24 cellular contexts compared by ENCODE assay signal in genomic region chr14:87178277-87178676, GRCh38.
DNase-seq lines count a peak whose midpoint lies in the region; ATAC-seq, FAIRE-seq and TF ChIP-seq lines count a peak whose summit lies in the region.
"Had no signal": no experiment of that assay in that cellular context is flagged by ENCODE, and none has a peak within 500 bp of the region (broad histone marks: within the 10 kb centered on the region; RNA-seq: fewer than 3 reads in every experiment).

No MANE protein-coding gene starts in this region.

- DNase-seq in HepG2 (ENCODE audit: low spot score) (no peak), right lobe of liver (no peak), MM.1S (peak; percentile 56), iPS-NIHi7 (ENCODE audit: extremely low spot score) (no peak)
- DNase-seq: ACHN; AML-193; Caco-2; Calu3; CD4-positive, alpha-beta T cell; CD8-positive, alpha-beta T cell; DMS79 treated with DMSO at 0.1 percent for 48 hours; GF-D8 had no signal

- no peaks in the 10 kb centered on the region for H4K20me1 ChIP-seq in HepG2 (ENCODE audit: insufficient read depth, low read length)
- no peaks in the 10 kb centered on the region for H4K20me1 ChIP-seq in MM.1S (ENCODE audit: insufficient read depth, low read length)
- H4K20me1 ChIP-seq in OCI-LY3 (ENCODE audit: insufficient read depth, low read length) = no peaks in the 10 kb centered on the region
- H4K20me1 ChIP-seq: BLaER1 treated with 17β-estradiol and CSF1 and Interleukin-3, amounts not matched to agents 10 nM and 100 nM had no signal

- in situ Hi-C loops in HepG2 (cut with HindIII; ENCODE audit: extremely low pct_ligation_motif_present, low pct_unique_long_range_greater_than_20kb) = no loop called here

- no peaks in the 10 kb centered on the region for H3K9me2 ChIP-seq in MM.1S (replicated peaks; ENCODE audit: insufficient read depth, low read length)

- H3K36me3 Mint-ChIP-seq in nephron (ENCODE audit: low read depth) = no peaks in the 10 kb centered on the region
- H3K36me3 Mint-ChIP-seq: CD8-positive, alpha-beta T cell had no signal

- H3K4me1 ChIP-seq in HepG2 (ENCODE audit: insufficient read depth, low read length) = no peaks in the 10 kb centered on the region
- H3K4me1 ChIP-seq in right lobe of liver = no peaks in the 10 kb centered on the region
- H3K4me1 ChIP-seq in MM.1S (ENCODE audit: low read length) = peaks cover 9% of the 10 kb centered on the region; the same call in 1 of the 2 replicates
- peaks cover 25% of the 10 kb centered on the region for H3K4me1 ChIP-seq in OCI-LY3 (ENCODE audit: low read length)
- H3K4me1 ChIP-seq: Caco-2 had no signal

- intact Hi-C loops in HepG2 (cut with micrococcal nuclease; ENCODE audit: unreplicated experiment) = no loop called here
- intact Hi-C loops in right lobe of liver (cut with DNase I) = no loop called here

- FAIRE-seq in HepG2 (lab: Jason Lieb, UNC) = no peak
- FAIRE-seq: D721Med, G401.6, GM12891, GM19239 had no signal

- H3K4me1 Mint-ChIP-seq in nephron = peaks cover 16% of the 10 kb centered on the region
- H3K4me1 Mint-ChIP-seq: B cell had no signal

- 0 out of 2 replicates have a peak, but pooled peaks cover 4% of the 10 kb centered on the region for H3F3A ChIP-seq in MM.1S (ENCODE audit: insufficient read depth, low read length)

- no peaks in the 10 kb centered on the region for H3K9me3 ChIP-seq in HepG2 (ENCODE audit: low read length)
- no peaks in the 10 kb centered on the region for H3K9me3 ChIP-seq in right lobe of liver
- H3K9me3 ChIP-seq in MM.1S (replicated peaks; ENCODE audit: insufficient read depth, low read length) = no peaks in the 10 kb centered on the region
- peaks cover 5% of the 10 kb centered on the region; the same call in 1 of the 2 replicates for H3K9me3 ChIP-seq in OCI-LY3 (ENCODE audit: insufficient read depth, low read length)
- H3K9me3 ChIP-seq: Caco-2 had no signal

- TF ChIP-seq POLR2A in HepG2 (IDR thresholded peaks at IDR 0.05; ENCODE audit: insufficient read depth in 1 of 2, low read depth in 2 of 2, low read length in 2 of 2) (no peak), right lobe of liver (IDR thresholded peaks at IDR 0.05) (no peak)

- BruUV-seq in HepG2 (replicated peaks; lab: Mats Ljungman, UMichigan) = no TSS peak

- CTCF ChIA-PET in HepG2 (lab: Yijun Ruan, JAX; ENCODE audit: low intra/inter-chr PET ratio, low total read pairs) = no interaction called here

- H3K27me3 Mint-ChIP-seq in nephron (ENCODE audit: low read depth) = no peaks in the 10 kb centered on the region
- H3K27me3 Mint-ChIP-seq: B cell; CD4-positive, alpha-beta T cell had no signal

- H3K4me3 Mint-ChIP-seq in nephron = no peak overlapping the region
- H3K4me3 Mint-ChIP-seq: B cell; CD4-positive, alpha-beta T cell; CD8-positive, alpha-beta T cell had no signal

- TF ChIP-seq EP300 in HepG2 (IDR thresholded peaks at IDR 0.05; ENCODE audit: low read depth in 2 of 2, low read length in 2 of 2) (no peak), HepG2 (CRISPR knock-in tag; IDR thresholded peaks at IDR 0.05; ENCODE audit: borderline replicate concordance) (no peak)

- H2AFZ ChIP-seq in HepG2 (ENCODE audit: low read length) = no peak overlapping the region
- H2AFZ ChIP-seq in MM.1S (ENCODE audit: low read length) = no peak overlapping the region
- no peak overlapping the region for H2AFZ ChIP-seq in OCI-LY3 (ENCODE audit: low read depth, low read length)

- H3K4me3 ChIP-seq in HepG2 (replicated peaks in 1 of 3; ENCODE audit: insufficient read depth in 1 of 3, low read depth in 2 of 3, low read length in 3 of 3) = no peak overlapping the region
- H3K4me3 ChIP-seq in right lobe of liver = no peak overlapping the region
- H3K4me3 ChIP-seq in MM.1S (ENCODE audit: low read length) = no peak overlapping the region
- H3K4me3 ChIP-seq in OCI-LY3 (ENCODE audit: low read length) = no peak overlapping the region
- H3K4me3 ChIP-seq: BLaER1 treated with 17β-estradiol and CSF1 and Interleukin-3, amounts not matched to agents 10 nM and 100 nM had no signal

- H3K27ac Mint-ChIP-seq in nephron = peak overlapping the region in 2 of 3 experiments; percentile 37 to 64
- H3K27ac Mint-ChIP-seq: B cell; CD4-positive, alpha-beta T cell; CD8-positive, alpha-beta T cell had no signal

- H3K27ac ChIP-seq in HepG2 (ENCODE audit: extremely low read length, insufficient read depth, low read length) = no peak overlapping the region
- no peak overlapping the region for H3K27ac ChIP-seq in right lobe of liver
- no peak overlapping the region for H3K27ac ChIP-seq in MM.1S (ENCODE audit: low read length)
- H3K27ac ChIP-seq in OCI-LY3 (ENCODE audit: low read length) = 0 out of 2 replicates have a peak overlapping the region, but pooled peaks have one; percentile 14
- H3K27ac ChIP-seq: 22Rv1; BLaER1 treated with 17β-estradiol and CSF1 and Interleukin-3, amounts not matched to agents 10 nM and 100 nM; C4-2B had no signal

- no peak for TF ChIP-seq RAD21 in HepG2 (CRISPR knock-in tag; IDR thresholded peaks at IDR 0.05)

- H3K9me3 Mint-ChIP-seq in nephron = no peaks in the 10 kb centered on the region
- H3K9me3 Mint-ChIP-seq: CD8-positive, alpha-beta T cell had no signal

- H3K27me3 ChIP-seq in HepG2 (ENCODE audit: control insufficient read depth in 1 of 2, insufficient read depth in 2 of 2, low read length in 2 of 2) = no peaks in the 10 kb centered on the region
- no peaks in the 10 kb centered on the region for H3K27me3 ChIP-seq in right lobe of liver
- H3K27me3 ChIP-seq in MM.1S (replicated peaks; ENCODE audit: insufficient read depth, low read length) = no peaks in the 10 kb centered on the region
- H3K27me3 ChIP-seq in OCI-LY3 (ENCODE audit: low read depth, low read length) = no peaks in the 10 kb centered on the region
- H3K27me3 ChIP-seq: BLaER1 treated with 17β-estradiol and CSF1 and Interleukin-3, amounts not matched to agents 10 nM and 100 nM had no signal

- no peaks in the 10 kb centered on the region for H3K79me2 ChIP-seq in HepG2 (ENCODE audit: insufficient read depth, low read length)
- H3K79me2 ChIP-seq in MM.1S (ENCODE audit: low read length) = no peaks in the 10 kb centered on the region
- H3K79me2 ChIP-seq in OCI-LY3 (ENCODE audit: low read length) = no peaks in the 10 kb centered on the region

- POLR2A ChIA-PET in HepG2 (lab: Yijun Ruan, JAX) = no interaction called here

- H3K36me3 ChIP-seq in HepG2 (replicated peaks in 1 of 2; ENCODE audit: control insufficient read depth in 1 of 2, insufficient read depth in 2 of 2, low read length in 2 of 2) (no peaks in the 10 kb centered on the region), right lobe of liver (no peaks in the 10 kb centered on the region), MM.1S (replicated peaks; ENCODE audit: insufficient read depth, low read length) (no peaks in the 10 kb centered on the region), OCI-LY3 (replicated peaks; ENCODE audit: low read depth, low read length) (peaks cover 6% of the 10 kb centered on the region)
- H3K36me3 ChIP-seq: BLaER1 treated with 17β-estradiol and CSF1 and Interleukin-3, amounts not matched to agents 10 nM and 100 nM had no signal

- WGBS in HepG2 (ENCODE audit: low lambda C conversion rate) = 0% methylated on average over 1 of the region's 1 CpG
- 10% methylated on average over 1 of the region's 1 CpG for WGBS in right lobe of liver (ENCODE audit: insufficient coverage, low coverage, low lambda C conversion rate, missing lambda C conversion rate)

- no peak for TF ChIP-seq CTCF in HepG2 (CRISPR knock-in tag; IDR thresholded peaks at IDR 0.05)
- no peak for TF ChIP-seq CTCF in right lobe of liver (IDR thresholded peaks at IDR 0.05)
- no peak for TF ChIP-seq CTCF in MM.1S (IDR thresholded peaks at IDR 0.05; ENCODE audit: low read length)
- TF ChIP-seq CTCF in OCI-LY3 (IDR thresholded peaks at IDR 0.05; ENCODE audit: low read depth, low read length) = no peak
- no peak for TF ChIP-seq CTCF in nephron (IDR thresholded peaks at IDR 0.05; ENCODE audit: unreplicated experiment in 3 of 3)

- ATAC-seq in HepG2 = no peak
- no peak for ATAC-seq in right lobe of liver
- ATAC-seq in HG03025 (IDR thresholded peaks at IDR 0.05; ENCODE audit: low FRiP score, unreplicated experiment) = no peak
- no peak for ATAC-seq in HG03135 (IDR thresholded peaks at IDR 0.05; ENCODE audit: unreplicated experiment)
- ATAC-seq: CD8-positive, alpha-beta T cell had no signal

- H3K9ac ChIP-seq in HepG2 (ENCODE audit: insufficient read depth, low read depth, low read length) (no peak overlapping the region), MM.1S (ENCODE audit: low read length) (no peak overlapping the region), OCI-LY3 (ENCODE audit: low read length) (no peak overlapping the region)
- H3K9ac ChIP-seq: BLaER1 treated with 17β-estradiol and CSF1 and Interleukin-3, amounts not matched to agents 10 nM and 100 nM had no signal

- H3K4me2 ChIP-seq in HepG2 (ENCODE audit: low read depth, low read length) = no peak overlapping the region
- no peak overlapping the region for H3K4me2 ChIP-seq in MM.1S (ENCODE audit: low read depth, low read length)
- 0 out of 2 replicates have a peak overlapping the region, but pooled peaks have one; percentile 8 for H3K4me2 ChIP-seq in OCI-LY3 (ENCODE audit: low read length)
- H3K4me2 ChIP-seq: BLaER1 treated with 17β-estradiol and CSF1 and Interleukin-3, amounts not matched to agents 10 nM and 100 nM had no signal

TF ChIP-seq in HepG2, 621 proteins besides CTCF, POLR2A, EP300 and RAD21 (continues in another document):
- TF ChIP-seq FOXP4 (CRISPR knock-in tag; IDR thresholded peaks at IDR 0.05) (no peak), PRMT3 (CRISPR knock-in tag; IDR thresholded peaks at IDR 0.05; ENCODE audit: borderline replicate concordance, low read depth) (no peak), MAFF (IDR thresholded peaks at IDR 0.05; ENCODE audit: low read depth, low read length) (peak; percentile 69), ZSCAN21 (CRISPR knock-in tag; IDR thresholded peaks at IDR 0.05; ENCODE audit: borderline replicate concordance) (no peak)
